In genomic region chr12:98456583-98457573, GRCh38 we compare ENCODE assay signal across 9 cellular contexts. TPM values are rescaled to one million over a fixed set of nuclear protein-coding genes. Genes with fewer than 3 reads are reported as not detected.
DNase-seq lines count a peak whose midpoint lies in the region; ATAC-seq, FAIRE-seq and TF ChIP-seq lines count a peak whose summit lies in the region.
"Had no signal": no experiment of that assay in that cellular context is flagged by ENCODE, and none has a peak within 500 bp of the region (broad histone marks: within the 10 kb centered on the region; RNA-seq: fewer than 3 reads in every experiment).

No MANE protein-coding gene starts in this region.

- H3K9ac ChIP-seq in rectal smooth muscle tissue (ENCODE audit: low read length) = no peak overlapping the region
- H3K9ac ChIP-seq: BLaER1 treated with 17β-estradiol and CSF1 and Interleukin-3, amounts not matched to agents 10 nM and 100 nM had no signal

- peak overlapping the region; percentile 56 for H3K4me3 ChIP-seq in rectal smooth muscle tissue (ENCODE audit: low read length)

- H3K27ac Mint-ChIP-seq in activated naive CD8-positive, alpha-beta T cell treated with anti-CD3 and anti-CD28 coated beads, Interleukin-2, amount 10 ng/mL, durations not matched to agents 7 days and 5 days = no peak overlapping the region

- H3K36me3 Mint-ChIP-seq in activated naive CD8-positive, alpha-beta T cell treated with anti-CD3 and anti-CD28 coated beads, Interleukin-2, amount 10 ng/mL, durations not matched to agents 7 days and 5 days = no peaks in the 10 kb centered on the region

- ATAC-seq in activated naive CD8-positive, alpha-beta T cell treated with anti-CD3 and anti-CD28 coated beads, Interleukin-2, amount 10 ng/mL, durations not matched to agents 7 days and 5 days (ENCODE audit: low read depth) = peak; percentile 68
- ATAC-seq in left ventricle myocardium superior = peak; percentile 96

- peak; percentile 24 for DNase-seq in NCI-H2029 (lab: John Stamatoyannopoulos, UW)
- DNase-seq in NCI-H2029 treated with DMSO at 0.1 percent for 48 hours (lab: John Stamatoyannopoulos, UW) = no peak
- DNase-seq in activated naive CD8-positive, alpha-beta T cell treated with anti-CD3 and anti-CD28 coated beads, Interleukin-2, amount 10 ng/mL, durations not matched to agents 7 days and 5 days = peak; percentile 33
- DNase-seq in left ventricle myocardium superior = peak; percentile 70
- no peak for DNase-seq in RCC 7860 (ENCODE audit: low spot score)
- no peak for DNase-seq in cortex of kidney (lab: John Stamatoyannopoulos, UW)

- no peaks in the 10 kb centered on the region for H3K36me3 ChIP-seq in rectal smooth muscle tissue (ENCODE audit: control insufficient read depth, insufficient read depth, low read length)

- H3K27me3 ChIP-seq in rectal smooth muscle tissue (ENCODE audit: control insufficient read depth, insufficient read depth, low read length) = no peaks in the 10 kb centered on the region
- H3K27me3 ChIP-seq: BLaER1 treated with 17β-estradiol and CSF1 and Interleukin-3, amounts not matched to agents 10 nM and 100 nM had no signal

- no peak for TF ChIP-seq EP300 in Ishikawa (IDR thresholded peaks at IDR 0.05; ENCODE audit: borderline replicate concordance)

- no peaks in the 10 kb centered on the region for H3K4me1 ChIP-seq in rectal smooth muscle tissue (ENCODE audit: control insufficient read depth, insufficient read depth, low read length)

- POLR2A ChIA-PET in activated naive CD8-positive, alpha-beta T cell treated with anti-CD3 and anti-CD28 coated beads, Interleukin-2, amount 10 ng/mL, durations not matched to agents 7 days and 5 days (lab: Charles Lee) = no interaction called here

- no peak for TF ChIP-seq RAD21 in Ishikawa (IDR thresholded peaks at IDR 0.05; ENCODE audit: low read depth)

- intact Hi-C loops in left ventricle myocardium superior (cut with micrococcal nuclease) = no loop called here

- peaks cover 2% of the 10 kb centered on the region for H3K4me1 Mint-ChIP-seq in activated naive CD8-positive, alpha-beta T cell treated with anti-CD3 and anti-CD28 coated beads, Interleukin-2, amount 10 ng/mL, durations not matched to agents 7 days and 5 days

- H3K27ac ChIP-seq in rectal smooth muscle tissue (ENCODE audit: low read depth, low read length) = no peak overlapping the region

- FAIRE-seq in RCC 7860 (lab: Jason Lieb, UNC) = no peak

- H3K27me3 Mint-ChIP-seq in activated naive CD8-positive, alpha-beta T cell treated with anti-CD3 and anti-CD28 coated beads, Interleukin-2, amount 10 ng/mL, durations not matched to agents 7 days and 5 days = peaks cover 30% of the 10 kb centered on the region

- peak overlapping the region; percentile 64 for H3K4me3 Mint-ChIP-seq in activated naive CD8-positive, alpha-beta T cell treated with anti-CD3 and anti-CD28 coated beads, Interleukin-2, amount 10 ng/mL, durations not matched to agents 7 days and 5 days

- H3K9me3 Mint-ChIP-seq in activated naive CD8-positive, alpha-beta T cell treated with anti-CD3 and anti-CD28 coated beads, Interleukin-2, amount 10 ng/mL, durations not matched to agents 7 days and 5 days = no peaks in the 10 kb centered on the region

TF ChIP-seq in Ishikawa, 13 proteins besides CTCF, POLR2A, EP300 and RAD21:
- TF ChIP-seq ZBTB7A (IDR thresholded peaks at IDR 0.05; ENCODE audit: low read depth) = 0 out of 2 replicates have a peak, but pooled peaks have one; percentile 44
- no peak; the same call in 1 of the 2 replicates for TF ChIP-seq TAF1 (IDR thresholded peaks at IDR 0.05; ENCODE audit: low read depth)
- TF ChIP-seq CEBPB (IDR thresholded peaks at IDR 0.05) = no peak
- 0 out of 2 replicates have a peak, but pooled peaks have one; percentile 27 for TF ChIP-seq YY1 (IDR thresholded peaks at IDR 0.05; ENCODE audit: low read depth)
- no peak for TF ChIP-seq USF1 (IDR thresholded peaks at IDR 0.05)
- no peak for TF ChIP-seq FOXM1 (IDR thresholded peaks at IDR 0.05; ENCODE audit: borderline replicate concordance, low read depth)
- TF ChIP-seq TEAD4 (IDR thresholded peaks at IDR 0.05) = no peak
- no peak for TF ChIP-seq REST (IDR thresholded peaks at IDR 0.05; ENCODE audit: low read depth)
- TF ChIP-seq CREB1 (IDR thresholded peaks at IDR 0.05; ENCODE audit: low read depth) = no peak
- TF ChIP-seq TCF12 (IDR thresholded peaks at IDR 0.05; ENCODE audit: low read depth) = no peak; the same call in 1 of the 2 replicates
- no peak for TF ChIP-seq NFIC (IDR thresholded peaks at IDR 0.05)
- peak; percentile 96 for TF ChIP-seq EGR1 (IDR thresholded peaks at IDR 0.05)
- TF ChIP-seq, protein P1, sequence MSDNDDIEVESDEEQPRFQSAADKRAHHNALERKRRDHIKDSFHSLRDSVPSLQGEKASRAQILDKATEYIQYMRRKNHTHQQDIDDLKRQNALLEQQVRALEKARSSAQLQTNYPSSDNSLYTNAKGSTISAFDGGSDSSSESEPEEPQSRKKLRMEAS (IDR thresholded peaks at IDR 0.05) = peak; percentile 57; the same call in 1 of the 2 replicates

RNA-seq across cellular contexts. Expression of gene TMPO, which starts 58.5 kb away (rescaled TPM):
- total RNA-seq in activated naive CD8-positive, alpha-beta T cell treated with anti-CD3 and anti-CD28 coated beads, Interleukin-2, amount 10 ng/mL, durations not matched to agents 7 days and 5 days = 100 to 1,000 TPM; 279 to 291 TPM
- total RNA-seq in left ventricle myocardium superior = 16.2 TPM

Comparison
In these comparisons a context has a peak if more than half of its experiments do, and no peak if none do; other contexts are left out.
1. DNase-seq: peak in NCI-H2029 (single experiment), activated naive CD8-positive, alpha-beta T cell treated with anti-CD3 and anti-CD28 coated beads, Interleukin-2, amount 10 ng/mL, durations not matched to agents 7 days and 5 days (single experiment) and left ventricle myocardium superior (single experiment); none in NCI-H2029 treated with DMSO at 0.1 percent for 48 hours (single experiment), RCC 7860 (single experiment) and cortex of kidney (single experiment).
2. RNA of gene TMPO, which starts 58.5 kb away (total RNA-seq): 279 to 291 TPM in activated naive CD8-positive, alpha-beta T cell treated with anti-CD3 and anti-CD28 coated beads, Interleukin-2, amount 10 ng/mL, durations not matched to agents 7 days and 5 days; 16.2 TPM in left ventricle myocardium superior (single experiment); every median in the first group is over 10 times any median in the second.